In genomic region chr11:24642648-24643047, GRCh38 we compare ENCODE assay signal across 26 cellular contexts.
"Had no signal": no experiment of that assay in that cellular context is flagged by ENCODE, and none has a peak within 500 bp of the region (broad histone marks: within the 10 kb centered on the region; RNA-seq: fewer than 3 reads in every experiment).

No MANE protein-coding gene starts in this region.

- H3K27me3 ChIP-seq: colonic mucosa, gastrocnemius medialis, neutrophil, right lobe of liver, stomach, thyroid gland, vagina had no signal

- H3K36me3 Mint-ChIP-seq: memory B cell; naive thymus-derived CD8-positive, alpha-beta T cell had no signal

- H3K27me3 Mint-ChIP-seq: dendritic cell treated with granulocyte-macrophage colony-stimulating factor and Interleukin-4, amounts not matched to agents 40 ng/mL and 50 ng/mL, for 4 days; memory B cell; naive thymus-derived CD8-positive, alpha-beta T cell; progenitor cell of endocrine pancreas had no signal

- H3K36me3 ChIP-seq: colonic mucosa, gastrocnemius medialis, neutrophil, right lobe of liver, stomach, thyroid gland, vagina had no signal

- H3K9me3 Mint-ChIP-seq: neural crest cell had no signal

- H3K4me1 Mint-ChIP-seq: memory B cell; naive thymus-derived CD8-positive, alpha-beta T cell; neural crest cell had no signal

- H3K4me3 Mint-ChIP-seq: dendritic cell treated with granulocyte-macrophage colony-stimulating factor and Interleukin-4, amounts not matched to agents 40 ng/mL and 50 ng/mL, for 4 days; endodermal cell; memory B cell; naive thymus-derived CD8-positive, alpha-beta T cell; neural crest cell had no signal

- DNase-seq: colonic mucosa; effector CD8-positive, alpha-beta T cell; endodermal cell; foreskin fibroblast; gastrocnemius medialis; head of caudate nucleus; midbrain; naive thymus-derived CD8-positive, alpha-beta T cell; right lobe of liver; small intestine; stimulated activated CD4-positive, alpha-beta T cell treated with anti-CD3 and anti-CD28 coated beads, Interleukin-15, amount 100 ng/mL, for 24 hours; stimulated activated CD4-positive, alpha-beta T cell treated with anti-CD3 and anti-CD28 coated beads, Interleukin-4, amount 100 ng/mL, for 1 hour; stimulated activated CD8-positive, alpha-beta memory T cell treated with anti-CD3 and anti-CD28 coated beads, Interleukin-4, amount 100 ng/mL, for 48 hours; stimulated activated naive CD4-positive, alpha-beta T cell; stomach; thyroid gland; trophoblast cell had no signal

- H3K27ac Mint-ChIP-seq: dendritic cell treated with granulocyte-macrophage colony-stimulating factor and Interleukin-4, amounts not matched to agents 40 ng/mL and 50 ng/mL, for 4 days; endodermal cell; memory B cell; naive thymus-derived CD8-positive, alpha-beta T cell; progenitor cell of endocrine pancreas had no signal

- H3K9me3 ChIP-seq: colonic mucosa, gastrocnemius medialis, neutrophil, right lobe of liver, thyroid gland, vagina had no signal

- H3K4me3 ChIP-seq: colonic mucosa, gastrocnemius medialis, lung, right lobe of liver, stomach, thyroid gland, vagina had no signal

- ATAC-seq: esophagus mucosa; gastrocnemius medialis; left lobe of liver; naive thymus-derived CD8-positive, alpha-beta T cell; right lobe of liver had no signal
